Comparison of ENCODE assay signal across 1 cellular context in genomic region chr13:99564389-99564788, GRCh38.
TF ChIP-seq lines count a peak whose summit lies in the region.

No MANE protein-coding gene starts in this region.

TF ChIP-seq in GM23338, 12 proteins besides CTCF, POLR2A, EP300 and RAD21:
- no peak for TF ChIP-seq EZH2phosphoT487 (IDR thresholded peaks at IDR 0.05; ENCODE audit: unreplicated experiment)
- no peak for TF ChIP-seq JUNB (IDR thresholded peaks at IDR 0.05; ENCODE audit: unreplicated experiment)
- TF ChIP-seq POLR2AphosphoS5 (IDR thresholded peaks at IDR 0.05; ENCODE audit: low read depth), result no peak
- no peak for TF ChIP-seq ZNF462 (CRISPR knock-in tag; IDR thresholded peaks at IDR 0.05)
